Comparison of ENCODE assay signal across 13 cellular contexts in the genomic region with DNA sequence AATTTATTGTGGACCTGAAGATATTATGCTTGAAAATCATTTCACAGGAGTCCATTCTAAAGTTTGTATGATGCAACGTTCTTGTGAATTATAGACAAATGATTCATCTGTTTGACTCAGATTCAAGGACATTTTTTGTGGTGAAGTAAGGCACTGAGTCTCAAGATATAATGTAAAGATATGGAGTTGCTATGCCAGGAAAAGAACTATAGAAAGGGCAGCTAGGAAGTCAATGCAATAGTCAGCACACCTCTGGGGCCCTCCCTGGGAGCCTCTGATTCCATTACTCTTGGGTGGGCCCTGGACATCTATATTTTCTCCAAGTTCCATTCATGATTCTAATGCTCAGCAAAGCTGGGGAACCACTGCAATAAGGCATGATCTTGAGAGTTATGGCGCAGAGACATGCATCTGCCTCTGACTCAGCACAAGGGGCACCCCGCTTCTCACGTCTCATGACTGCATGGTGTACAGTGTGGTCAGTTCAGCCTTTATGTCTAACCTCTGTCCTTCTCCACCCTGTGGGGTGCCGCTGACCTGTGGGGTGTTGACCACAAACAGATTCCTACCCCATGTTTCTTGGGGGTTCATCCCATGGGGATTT. TPM values are rescaled to one million over a fixed set of nuclear protein-coding genes. Genes with fewer than 3 reads are reported as not detected.
DNase-seq lines count a peak whose midpoint lies in the region; ATAC-seq, FAIRE-seq and TF ChIP-seq lines count a peak whose summit lies in the region.
"Had no signal": no experiment of that assay in that cellular context is flagged by ENCODE, and none has a peak within 500 bp of the region (broad histone marks: within the 10 kb centered on the region; RNA-seq: fewer than 3 reads in every experiment).

No MANE protein-coding gene starts in this region.

- ATAC-seq in stimulated activated memory B cell treated with anti-CD40 and anti-IgM and Interleukin-4, amounts not matched to agents 10 μg/mL and 1 μg/mL and 100 μg/mL, for 72 hours = no peak
- no peak for ATAC-seq in HG03521 (IDR thresholded peaks at IDR 0.05; ENCODE audit: unreplicated experiment)

- no peaks in the 10 kb centered on the region for H3K36me3 Mint-ChIP-seq in stimulated activated memory B cell treated with anti-CD40 and anti-IgM and Interleukin-4, amounts not matched to agents 10 μg/mL and 1 μg/mL and 100 μg/mL, for 72 hours

- H3K9me3 Mint-ChIP-seq in stimulated activated memory B cell treated with anti-CD40 and anti-IgM and Interleukin-4, amounts not matched to agents 10 μg/mL and 1 μg/mL and 100 μg/mL, for 72 hours = no peaks in the 10 kb centered on the region

- H3K4me1 ChIP-seq in ACC112 (ENCODE audit: control insufficient read depth, insufficient read depth, low read length, unreplicated experiment) (peaks cover 55% of the 10 kb centered on the region), uterus (no peaks in the 10 kb centered on the region)

- H3K79me2 ChIP-seq in ACC112 (ENCODE audit: control insufficient read depth, insufficient read depth, low read length, unreplicated experiment) = no peaks in the 10 kb centered on the region

- intact Hi-C loops in uterus (cut with DNase I; ENCODE audit: low total_unique reads) = no loop called here

- H3K27me3 ChIP-seq in ACC112 (ENCODE audit: insufficient read depth, low read length) (no peaks in the 10 kb centered on the region), uterus (no peaks in the 10 kb centered on the region)

- peak overlapping the region; percentile 41; the same call in 1 of the 2 replicates for H3K4me3 ChIP-seq in ACC112 (ENCODE audit: low read depth, low read length)
- H3K4me3 ChIP-seq in uterus = no peak overlapping the region

- no peak for TF ChIP-seq POLR2A in H54 (IDR thresholded peaks at IDR 0.05; ENCODE audit: low read depth, low read length)
- no peak for TF ChIP-seq POLR2A in uterus (IDR thresholded peaks at IDR 0.05)

- H3K27me3 Mint-ChIP-seq in stimulated activated memory B cell treated with anti-CD40 and anti-IgM and Interleukin-4, amounts not matched to agents 10 μg/mL and 1 μg/mL and 100 μg/mL, for 72 hours = peaks cover 45% of the 10 kb centered on the region

- peak; percentile 72 for DNase-seq in H54 (ENCODE audit: insufficient read length, low spot score)
- peak; percentile 50 to 62 for DNase-seq in activated T-cell treated with anti-CD3 and anti-CD28 coated beads, Interleukin-2, amount 50 U/mL, for 48 hours
- DNase-seq in islet precursor cell = peak; percentile 26
- no peak for DNase-seq in uterus
- no peak for DNase-seq in NCI-H2171 (lab: John Stamatoyannopoulos, UW)
- DNase-seq: activated CD4-positive, alpha-beta T cell treated with anti-CD3 and anti-CD28 coated beads for 4 hours; DMS153; effector CD8-positive, alpha-beta T cell; midbrain; NCI-H774 had no signal

- peak overlapping the region; percentile 25 for H2AFZ ChIP-seq in ACC112 (ENCODE audit: low read length, unreplicated experiment)

- no peaks in the 10 kb centered on the region for H3K9me3 ChIP-seq in uterus

- H3K4me3 Mint-ChIP-seq in stimulated activated memory B cell treated with anti-CD40 and anti-IgM and Interleukin-4, amounts not matched to agents 10 μg/mL and 1 μg/mL and 100 μg/mL, for 72 hours = no peak overlapping the region

- no peak overlapping the region for H3K27ac Mint-ChIP-seq in stimulated activated memory B cell treated with anti-CD40 and anti-IgM and Interleukin-4, amounts not matched to agents 10 μg/mL and 1 μg/mL and 100 μg/mL, for 72 hours

- no peak for TF ChIP-seq CTCF in uterus (IDR thresholded peaks at IDR 0.05)

- peak overlapping the region; percentile 99 for H3K27ac ChIP-seq in ACC112 (ENCODE audit: low read depth, low read length)
- no peak overlapping the region for H3K27ac ChIP-seq in uterus

- peak; percentile 93 for FAIRE-seq in H54 (lab: Jason Lieb, UNC)

- H3K36me3 ChIP-seq in ACC112 (ENCODE audit: insufficient read depth, low read length) (no peaks in the 10 kb centered on the region), uterus (no peaks in the 10 kb centered on the region)

- H3K4me1 Mint-ChIP-seq in stimulated activated memory B cell treated with anti-CD40 and anti-IgM and Interleukin-4, amounts not matched to agents 10 μg/mL and 1 μg/mL and 100 μg/mL, for 72 hours = no peaks in the 10 kb centered on the region

RNA-seq across cellular contexts. Expression of a gene that starts 34.1 kb away (rescaled TPM):
- 100 to 1,000 TPM in 2 of 4 donors, 10 to 100 TPM in 2; 72.6 to 147 (median 98.5) TPM for total RNA-seq in uterus

Comparison
In these comparisons a context has a peak if more than half of its experiments do, and no peak if none do; other contexts are left out.
1. DNase-seq: peak in H54 (single experiment), activated T-cell treated with anti-CD3 and anti-CD28 coated beads, Interleukin-2, amount 50 U/mL, for 48 hours (2 of 2) and islet precursor cell (single experiment); none in uterus (0 of 2) and NCI-H2171 (single experiment).